Comparison of ENCODE assay signal across 1 cellular context in the genomic region with DNA sequence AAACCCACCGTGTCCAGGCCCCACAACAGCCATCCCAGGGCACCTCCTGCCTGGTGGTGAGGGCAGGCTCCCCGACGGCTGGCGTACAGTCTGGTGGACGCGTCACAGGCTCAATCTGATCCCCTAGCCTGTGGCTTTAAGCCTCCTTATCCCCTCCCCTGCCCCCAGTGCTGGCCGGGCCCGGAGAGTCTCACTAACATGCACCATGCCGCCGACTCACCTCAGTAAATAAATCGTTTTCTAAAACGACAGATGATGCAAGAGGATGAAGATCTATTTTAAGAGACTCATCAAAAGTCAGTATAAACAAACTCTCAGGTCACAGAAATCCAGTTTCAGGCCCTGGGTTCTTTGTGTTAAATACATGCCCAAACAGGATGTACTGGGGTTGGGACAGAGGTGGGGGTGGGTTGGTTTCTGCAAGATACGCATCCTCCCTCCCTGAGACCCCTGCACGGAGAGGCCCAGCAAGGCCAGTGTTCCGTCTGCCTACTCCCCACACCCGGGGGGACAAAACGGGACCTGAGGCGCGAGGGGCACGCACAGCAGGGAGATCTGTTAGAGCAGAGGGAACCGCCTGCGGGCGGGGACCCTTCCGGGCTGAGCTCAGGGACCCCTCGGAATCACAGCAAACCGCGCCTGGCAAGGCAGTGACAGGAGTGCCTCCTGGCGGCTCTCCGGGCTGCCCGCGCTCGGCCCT.
TF ChIP-seq lines count a peak whose summit lies in the region.

No MANE protein-coding gene starts in this region.

TF ChIP-seq in HepG2, 621 proteins besides CTCF, POLR2A, EP300 and RAD21:
- no peak for TF ChIP-seq ETV6 (CRISPR knock-in tag; conservative IDR thresholded peaks at IDR 0.05)
- TF ChIP-seq ATF4 (CRISPR knock-in tag; IDR thresholded peaks at IDR 0.05): peak in 1 of 2 experiments; percentile 36; a peak in 1 of 4 replicates
- TF ChIP-seq FOSL2 (CRISPR knock-in tag; IDR thresholded peaks at IDR 0.05): 0 out of 2 replicates have a peak, but pooled peaks have one; percentile 19
- no peak for TF ChIP-seq KLF6 (CRISPR knock-in tag; IDR thresholded peaks at IDR 0.05)
- peak; percentile 83 for TF ChIP-seq ZNF121 (CRISPR knock-in tag; IDR thresholded peaks at IDR 0.05)
